Comparison of ENCODE assay signal across 8 cellular contexts in the genomic region with DNA sequence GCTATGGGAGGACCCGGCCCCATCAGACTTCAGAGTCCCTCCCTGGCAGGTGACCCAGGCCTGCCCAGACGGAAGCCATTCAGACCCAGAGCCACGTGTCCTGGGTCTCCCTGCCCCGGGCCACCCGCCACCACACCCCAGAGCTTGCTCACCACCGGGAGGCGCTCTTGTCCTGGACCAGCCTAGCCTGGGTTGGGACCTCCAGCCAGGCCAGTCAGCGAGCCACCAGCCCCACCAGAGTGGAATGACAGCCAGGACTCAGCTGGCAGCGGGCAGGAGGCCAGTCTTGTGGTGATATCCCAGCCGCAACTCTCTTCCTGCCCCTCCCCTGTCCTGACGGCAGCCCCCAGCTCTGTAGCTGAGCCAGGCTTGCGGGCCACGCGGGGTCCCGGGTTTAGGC. TPM values are rescaled to one million over a fixed set of nuclear protein-coding genes. Genes with fewer than 3 reads are reported as not detected.
DNase-seq lines count a peak whose midpoint lies in the region; ATAC-seq and TF ChIP-seq lines count a peak whose summit lies in the region.

No MANE protein-coding gene starts in this region.

- ATAC-seq in GM21576 (IDR thresholded peaks at IDR 0.05; ENCODE audit: unreplicated experiment), result no peak

- peak; percentile 44 for DNase-seq in GM12865 (ENCODE audit: low read depth)
- DNase-seq in RPMI8226, result peak; percentile 66
- peak; percentile 92 for DNase-seq in endodermal cell
- peak; percentile 88 for DNase-seq in posterior vena cava (ENCODE audit: low spot score)
- no peak for DNase-seq in NK-92 treated with Interleukin-12 subunit alpha and Interleukin-12 subunit beta, amount 100 ng/mL, for 24 hours (lab: John Stamatoyannopoulos, UW)
- DNase-seq in dedifferentiated amniotic fluid mesenchymal stem cell (ENCODE audit: extremely low spot score), result no peak
- no peak for DNase-seq in NCI-H1105 (lab: John Stamatoyannopoulos, UW)

- no peaks in the 10 kb centered on the region for H3K36me3 Mint-ChIP-seq in endodermal cell (ENCODE audit: low read depth)

- H3K27me3 ChIP-seq in endodermal cell (ENCODE audit: control insufficient read depth, insufficient read depth, low read length, poor library complexity, severe bottlenecking), result peaks cover 6% of the 10 kb centered on the region

- 83 to 85% methylated on average over 8 to 15 of the region's 15 CpGs for WGBS in endodermal cell (ENCODE audit: insufficient coverage in 1 of 2, insufficient read length in 1 of 2), 2 experiments

- H3K36me3 ChIP-seq in endodermal cell (ENCODE audit: control insufficient read depth, insufficient read depth, low read length), result no peaks in the 10 kb centered on the region

- TF ChIP-seq CTCF in GM12865 (IDR thresholded peaks at IDR 0.05; ENCODE audit: insufficient read depth, low read depth, low read length, missing control alignments), result peak; percentile 21
- TF ChIP-seq CTCF in endodermal cell (conservative IDR thresholded peaks at IDR 0.05), result peak; percentile 79

- no peak overlapping the region for H3K4me3 Mint-ChIP-seq in endodermal cell

- no peaks in the 10 kb centered on the region for H3K9me3 ChIP-seq in endodermal cell (ENCODE audit: control insufficient read depth, low read length)

- H3K27ac Mint-ChIP-seq in endodermal cell, result no peak overlapping the region

- H3K27ac ChIP-seq in endodermal cell (ENCODE audit: low read depth, low read length), result no peak overlapping the region

- H3K4me1 ChIP-seq in endodermal cell (ENCODE audit: control insufficient read depth, insufficient read depth, low read length), result peaks cover 3% of the 10 kb centered on the region

- H3K9ac ChIP-seq in endodermal cell (ENCODE audit: extremely low read depth, low read length, poor library complexity, severe bottlenecking), result no peak overlapping the region

- H3K4me1 Mint-ChIP-seq in endodermal cell, result peaks cover 8% of the 10 kb centered on the region

- peaks cover 2% of the 10 kb centered on the region for H3K27me3 Mint-ChIP-seq in endodermal cell (ENCODE audit: insufficient read depth)

- H3K9me3 Mint-ChIP-seq in endodermal cell, result no peaks in the 10 kb centered on the region

- intact Hi-C loops in posterior vena cava (cut with DNase I), result no loop called here

- H3K4me3 ChIP-seq in GM12865 (ENCODE audit: low read depth, low read length) (no peak overlapping the region), endodermal cell (ENCODE audit: low read length) (no peak overlapping the region)

RNA-seq across cellular contexts. Expression of a gene that starts 1.7 kb away (rescaled TPM):
- 10 to 100 TPM; 13.8 to 22.1 TPM for total RNA-seq in endodermal cell
- polyA plus RNA-seq in endodermal cell (2013, experiment 1 of 2), result 2.4 TPM
- 2.3 TPM for polyA plus RNA-seq in endodermal cell (2013, experiment 2 of 2)
- total RNA-seq in posterior vena cava, result 100 to 1,000 TPM; 475 to 547 TPM

RNA-seq across cellular contexts. Expression of a gene that starts 7.2 kb away (rescaled TPM):
- 1 to 10 TPM; 1.4 to 2.2 TPM for total RNA-seq in endodermal cell
- polyA plus RNA-seq in endodermal cell (2013, experiment 1 of 2), result 0.39 TPM
- 0.29 TPM for polyA plus RNA-seq in endodermal cell (2013, experiment 2 of 2)
- total RNA-seq in posterior vena cava, result 1 to 10 TPM; 2.0 to 2.4 TPM

RNA-seq across cellular contexts. Expression of a gene that starts 16.6 kb away (rescaled TPM):
- total RNA-seq in endodermal cell (10 to 100 TPM; 58.3 to 66.7 TPM), posterior vena cava (10 to 100 TPM; 23.1 to 25.4 TPM)
- 51.2 TPM for polyA plus RNA-seq in endodermal cell (2013, experiment 1 of 2)
- polyA plus RNA-seq in endodermal cell (2013, experiment 2 of 2), result 46.2 TPM

RNA-seq across cellular contexts. Expression of a gene that starts 20.7 kb away (rescaled TPM):
- total RNA-seq in endodermal cell (under 1 TPM in 1 of 2 donors, not detected in 1; 0.46 TPM), posterior vena cava (1 to 10 TPM; 1.9 to 3.8 TPM)
- polyA plus RNA-seq in endodermal cell (2013, experiment 1 of 2), result not detected
- polyA plus RNA-seq in endodermal cell (2013, experiment 2 of 2), result not detected

RNA-seq across cellular contexts. Expression of a gene that starts 23.6 kb away (rescaled TPM):
- 1 to 10 TPM; 2.1 to 4.4 TPM for total RNA-seq in endodermal cell
- 0.85 TPM for polyA plus RNA-seq in endodermal cell (2013, experiment 1 of 2)
- polyA plus RNA-seq in endodermal cell (2013, experiment 2 of 2), result 0.41 TPM
- total RNA-seq in posterior vena cava, result under 1 TPM; 0.62 to 0.88 TPM

Comparison
In these comparisons a context has a peak if more than half of its experiments do, and no peak if none do; other contexts are left out.
1. DNase-seq: peak in GM12865 (single experiment), RPMI8226 (single experiment), endodermal cell (single experiment) and posterior vena cava (single experiment); none in NK-92 treated with Interleukin-12 subunit alpha and Interleukin-12 subunit beta, amount 100 ng/mL, for 24 hours (single experiment), dedifferentiated amniotic fluid mesenchymal stem cell (single experiment) and NCI-H1105 (single experiment).
2. RNA of a gene that starts 1.7 kb away (total RNA-seq): 475 to 547 TPM in posterior vena cava; 13.8 to 22.1 TPM in endodermal cell; every median in the first group is over 10 times any median in the second.